Comparison of ENCODE assay signal across 8 cellular contexts in the genomic region with DNA sequence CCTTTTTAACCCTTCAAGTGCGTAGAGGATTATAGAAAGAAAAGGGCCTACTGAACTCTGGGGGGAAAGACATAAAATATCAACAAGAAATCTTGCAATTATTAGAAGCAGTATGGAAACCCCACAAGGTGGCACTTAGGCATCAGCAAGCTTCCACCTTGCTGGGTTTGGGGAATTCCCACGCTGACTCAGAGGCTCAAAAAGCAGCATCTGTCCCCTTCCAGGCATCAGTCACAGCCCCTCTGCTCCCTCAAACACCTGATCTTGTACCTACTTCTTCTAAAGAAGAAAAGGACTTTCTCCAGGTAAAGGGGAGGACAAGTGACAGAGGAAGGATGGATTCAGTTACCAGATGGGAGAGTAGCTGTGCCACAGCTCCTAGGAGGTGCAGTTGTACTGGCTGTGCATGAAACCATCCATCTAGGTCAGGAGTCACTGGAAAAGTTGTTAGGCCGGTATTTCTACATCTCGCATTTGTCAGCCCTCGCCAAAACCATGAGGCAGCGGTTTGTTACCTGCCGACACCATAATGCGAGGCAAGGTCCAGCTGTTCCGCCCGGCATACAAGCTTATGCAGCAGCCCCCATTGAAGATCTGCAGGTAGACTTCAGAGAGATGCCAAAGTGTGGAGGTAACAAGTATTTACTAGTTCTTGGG. TPM values are rescaled to one million over a fixed set of nuclear protein-coding genes. Genes with fewer than 3 reads are reported as not detected.
DNase-seq lines count a peak whose midpoint lies in the region; TF ChIP-seq lines count a peak whose summit lies in the region.
"Not testable (repeated sequence)": the region's sequence is repeated elsewhere in the genome, so short reads cannot be mapped to it uniquely, and the experiment has no call there.

No MANE protein-coding gene starts in this region.

- not testable (repeated sequence) for H3K9me3 ChIP-seq in esophagus squamous epithelium

- H3K36me3 ChIP-seq in esophagus squamous epithelium: not testable (repeated sequence)

- not testable (repeated sequence) for TF ChIP-seq POLR2A in esophagus squamous epithelium (IDR thresholded peaks at IDR 0.05)

- WGBS in esophagus squamous epithelium, 2 donors: 42 to 48% methylated on average over 3 to 8 of the region's 10 CpGs

- DNase-seq in DMS79 treated with DMSO at 0.1 percent for 48 hours (lab: John Stamatoyannopoulos, UW) (peak; percentile 15), GM19240 (ENCODE audit: insufficient read length, low spot score) (peak; percentile 38)
- peak; percentile 32 for DNase-seq in NK-92 treated with Interleukin-12 subunit alpha and Interleukin-12 subunit beta, amount 100 ng/mL, for 24 hours (lab: John Stamatoyannopoulos, UW)
- peak; percentile 16 to 66 for DNase-seq in activated CD4-positive, alpha-beta T cell treated with anti-CD3 and anti-CD28 coated beads, Interleukin-2, amount 50 U/mL, for 24 hours (ENCODE audit: low read depth in 1 of 2, low spot score in 1 of 2)
- peak; percentile 37 for DNase-seq in activated T-helper 9 cell treated with anti-CD3 and anti-CD28 coated beads, Interleukin-2, amount 50 U/mL, for 16 hours (ENCODE audit: low read depth)
- not testable (repeated sequence) for DNase-seq in esophagus squamous epithelium (lab: John Stamatoyannopoulos, UW)
- peak; percentile 49 to 50 for DNase-seq in stimulated activated CD4-positive, alpha-beta T cell treated with anti-CD3 and anti-CD28 coated beads, Interleukin-1b, Interleukin-23, amount 100 ng/mL, for 4 hours (ENCODE audit: low read depth in 2 of 2)
- peak; percentile 65 for DNase-seq in stimulated activated CD8-positive, alpha-beta memory T cell treated with anti-CD3 and anti-CD28 coated beads, Interleukin-4, amount 100 ng/mL, for 48 hours

- H3K27ac ChIP-seq in esophagus squamous epithelium: peak overlapping the region in 3 of 4 donors; percentile 5 to 57 (median 42)

- intact Hi-C loops in esophagus squamous epithelium (cut with DNase I): not testable (repeated sequence)

- H3K4me1 ChIP-seq in esophagus squamous epithelium: peaks cover 0 to 13% (median 0%) of the 10 kb centered on the region in 3 donors

- TF ChIP-seq CTCF in esophagus squamous epithelium (IDR thresholded peaks at IDR 0.05): peak in 4 of 6 experiments; percentile 23 to 77 (median 40)

- H3K4me3 ChIP-seq in esophagus squamous epithelium: not testable (repeated sequence)

- H3K27me3 ChIP-seq in esophagus squamous epithelium: not testable (repeated sequence)

RNA-seq across cellular contexts. Expression of a gene that starts 18.6 kb away (rescaled TPM):
- total RNA-seq in esophagus squamous epithelium: 100 to 1,000 TPM in 3 of 4 donors, 10 to 100 TPM in 1; 87.5 to 278 (median 166) TPM

RNA-seq across cellular contexts. Expression of a gene that starts 55.2 kb away (rescaled TPM):
- total RNA-seq in esophagus squamous epithelium: 10 to 100 TPM; 22.6 to 33.3 (median 27.1) TPM
